In genomic region chr9:1869843-1870242, GRCh38 we compare ENCODE assay signal across 1 cellular context.
TF ChIP-seq lines count a peak whose summit lies in the region.

No MANE protein-coding gene starts in this region.

TF ChIP-seq in GM12878, 131 proteins besides CTCF, POLR2A, EP300 and RAD21 (continued from another document):
- no peak for TF ChIP-seq ZNF687 (IDR thresholded peaks at IDR 0.05)
